ENCODE assay signal across 20 cellular contexts in genomic region chr4:65508169-65508568, GRCh38.
A peak's percentile ranks its signal among the peaks of the same experiment; 100 is the strongest.
DNase-seq lines count a peak whose midpoint lies in the region; ATAC-seq and TF ChIP-seq lines count a peak whose summit lies in the region.
"Had no signal": no experiment of that assay in that cellular context is flagged by ENCODE, and none has a peak within 500 bp of the region (broad histone marks: within the 10 kb centered on the region; RNA-seq: fewer than 3 reads in every experiment).

No MANE protein-coding gene starts in this region.

- H3K36me3 ChIP-seq in heart left ventricle: no peaks in the 10 kb centered on the region
- H3K36me3 ChIP-seq: BLaER1 treated with 17β-estradiol and CSF1 and Interleukin-3, amounts not matched to agents 10 nM and 100 nM; WERI-Rb-1 had no signal

- intact Hi-C loops in heart left ventricle (cut with DNase I): no loop called here

- H3K27me3 ChIP-seq in AG04450 (ENCODE audit: control insufficient read depth, insufficient read depth, low read length): no peaks in the 10 kb centered on the region
- H3K27me3 ChIP-seq in heart left ventricle: no peaks in the 10 kb centered on the region
- H3K27me3 ChIP-seq: BLaER1 treated with 17β-estradiol and CSF1 and Interleukin-3, amounts not matched to agents 10 nM and 100 nM had no signal

- POLR2A ChIA-PET in AG04450 (lab: Yijun Ruan, JAX): no interaction called here

- H3K27ac ChIP-seq in AG04450 (ENCODE audit: low read depth, low read length) (no peak overlapping the region), heart left ventricle (no peak overlapping the region)
- H3K27ac ChIP-seq: BLaER1 treated with 17β-estradiol and CSF1 and Interleukin-3, amounts not matched to agents 10 nM and 100 nM; coronary artery; SK-N-MC; WERI-Rb-1 had no signal

- H3K4me1 ChIP-seq in heart left ventricle: no peaks in the 10 kb centered on the region

- CTCF ChIA-PET in AG04450 (lab: Charles Lee): no interaction called here

- DNase-seq in AG04450 (ENCODE audit: low read depth, low spot score): peak; percentile 1
- peak; percentile 88 for DNase-seq in HS-5 (ENCODE audit: low read depth)
- DNase-seq in astrocyte of the hippocampus (ENCODE audit: low read depth, low spot score): peak; percentile 70
- peak; percentile 77 for DNase-seq in glomerular visceral epithelial cell (ENCODE audit: extremely low spot score)
- DNase-seq in NCI-H2171 treated with DMSO at 0.1 percent for 48 hours (lab: John Stamatoyannopoulos, UW): no peak
- DNase-seq in heart left ventricle: no peak
- DNase-seq: activated CD8-positive, alpha-beta memory T cell treated with anti-CD3 and anti-CD28 coated beads, Interleukin-2, amount 10 ng/mL, durations not matched to agents 7 days and 5 days; glutamatergic neuron; GOT3; naive B cell; NCI-H146; NCI-H774; right cardiac atrium; stimulated activated naive CD8-positive, alpha-beta T cell treated with anti-CD3 and anti-CD28 coated beads, Interleukin-15, Interleukin-2, amounts not matched to agents 100 U/mL and 50 U/mL, for 24 hours; WERI-Rb-1 had no signal

- H3K9me3 ChIP-seq in AG04450 (ENCODE audit: control insufficient read depth, insufficient read depth, low read length): no peaks in the 10 kb centered on the region
- H3K9me3 ChIP-seq in heart left ventricle: peaks cover 0 to 4% (median 0%) of the 10 kb centered on the region in 12 donors
- H3K9me3 ChIP-seq: BLaER1 treated with 17β-estradiol and CSF1 and Interleukin-3, amounts not matched to agents 10 nM and 100 nM had no signal

- no peak for TF ChIP-seq CTCF in AG04450 (IDR thresholded peaks at IDR 0.05; ENCODE audit: low read depth, low read length)
- no peak for TF ChIP-seq CTCF in heart left ventricle (IDR thresholded peaks at IDR 0.05)

- WGBS in heart left ventricle, 4 donors: 70 to 75% (median 73%) methylated on average over 2 of the region's 2 CpGs

- no peak for ATAC-seq in HG03280 (IDR thresholded peaks at IDR 0.05; ENCODE audit: unreplicated experiment)
- ATAC-seq in HG03025 (IDR thresholded peaks at IDR 0.05; ENCODE audit: low FRiP score, unreplicated experiment): no peak
- ATAC-seq in heart left ventricle: no peak
- ATAC-seq: activated CD8-positive, alpha-beta memory T cell treated with anti-CD3 and anti-CD28 coated beads, Interleukin-2, amount 10 ng/mL, durations not matched to agents 7 days and 5 days; right cardiac atrium; stimulated activated naive CD8-positive, alpha-beta T cell treated with anti-CD3 and anti-CD28 coated beads, Interleukin-15, Interleukin-2, amounts not matched to agents 100 U/mL and 50 U/mL, for 24 hours had no signal

- no peak for TF ChIP-seq POLR2A in heart left ventricle (IDR thresholded peaks at IDR 0.05)

- H3K4me3 ChIP-seq in AG04450 (ENCODE audit: low read depth, low read length) (no peak overlapping the region), heart left ventricle (no peak overlapping the region)
- H3K4me3 ChIP-seq: BLaER1 treated with 17β-estradiol and CSF1 and Interleukin-3, amounts not matched to agents 10 nM and 100 nM; coronary artery; SK-N-MC had no signal

Comparison
In these comparisons a context has a peak if more than half of its experiments do, and no peak if none do; other contexts are left out.
1. DNase-seq: peak in AG04450 (single experiment), HS-5 (single experiment), astrocyte of the hippocampus (single experiment) and glomerular visceral epithelial cell (single experiment); none in NCI-H2171 treated with DMSO at 0.1 percent for 48 hours (single experiment) and heart left ventricle (0 of 5).